1 cellular context compared by ENCODE assay signal in genomic region chr7:19108985-19109946, GRCh38.
TF ChIP-seq lines count a peak whose summit lies in the region.

No MANE protein-coding gene starts in this region.

TF ChIP-seq in SK-N-SH, 30 proteins besides CTCF, POLR2A, EP300 and RAD21 (continued from another document):
- TF ChIP-seq REST (IDR thresholded peaks at IDR 0.05; ENCODE audit: low read depth, low read length) (no peak), MXI1 (IDR thresholded peaks at IDR 0.05; ENCODE audit: low read depth, low read length) (no peak), ELF1 (IDR thresholded peaks at IDR 0.05) (no peak), JUND (IDR thresholded peaks at IDR 0.05) (no peak; the same call in 1 of the 2 replicates), SIN3A (IDR thresholded peaks at IDR 0.05; ENCODE audit: borderline replicate concordance, low read depth, low read length) (peak; percentile 14; the same call in 1 of the 2 replicates), SMC3 (IDR thresholded peaks at IDR 0.05; ENCODE audit: low read depth, low read length) (no peak), FOXM1 (IDR thresholded peaks at IDR 0.05; ENCODE audit: low read depth) (no peak), RFX5 (IDR thresholded peaks at IDR 0.05; ENCODE audit: low read length) (no peak), ZBTB33 (IDR thresholded peaks at IDR 0.05; ENCODE audit: borderline replicate concordance, low read depth) (no peak), MEF2A (IDR thresholded peaks at IDR 0.05; ENCODE audit: borderline replicate concordance, low read depth) (no peak), PBX3 (IDR thresholded peaks at IDR 0.05) (0 out of 2 replicates have a peak, but pooled peaks have one; percentile 16), GATA2 (CRISPR knock-in tag; IDR thresholded peaks at IDR 0.05) (no peak; the same call in 1 of the 2 replicates), EZH2phosphoT487 (IDR thresholded peaks at IDR 0.05; ENCODE audit: borderline replicate concordance, low read depth) (no peak), POLR2AphosphoS5 (IDR thresholded peaks at IDR 0.05; ENCODE audit: low read depth, low read length) (no peak; the same call in 1 of the 2 replicates), GABPA (IDR thresholded peaks at IDR 0.05; ENCODE audit: low read depth) (no peak), TAF1 (IDR thresholded peaks at IDR 0.05; ENCODE audit: borderline replicate concordance, low read depth, low read length) (no peak), NRF1 (IDR thresholded peaks at IDR 0.05; ENCODE audit: low read depth, low read length) (no peak), TCF12 (IDR thresholded peaks at IDR 0.05) (no peak), TEAD4 (IDR thresholded peaks at IDR 0.05; ENCODE audit: borderline replicate concordance, insufficient read depth) (no peak), YY1 (IDR thresholded peaks at IDR 0.05; ENCODE audit: low read depth) (peak; percentile 40; the same call in 1 of the 2 replicates), CHD2 (IDR thresholded peaks at IDR 0.05; ENCODE audit: low read length, partially characterized antibody) (no peak), USF2 (IDR thresholded peaks at IDR 0.05; ENCODE audit: borderline replicate concordance, low read depth, low read length) (no peak), RXRA (IDR thresholded peaks at IDR 0.05; ENCODE audit: borderline replicate concordance, low read depth) (no peak), RCOR1 (IDR thresholded peaks at IDR 0.05; ENCODE audit: low read length) (0 out of 2 replicates have a peak, but pooled peaks have one; percentile 27), FOXJ3 (CRISPR knock-in tag; IDR thresholded peaks at IDR 0.05) (no peak)
- TF ChIP-seq, protein P1, sequence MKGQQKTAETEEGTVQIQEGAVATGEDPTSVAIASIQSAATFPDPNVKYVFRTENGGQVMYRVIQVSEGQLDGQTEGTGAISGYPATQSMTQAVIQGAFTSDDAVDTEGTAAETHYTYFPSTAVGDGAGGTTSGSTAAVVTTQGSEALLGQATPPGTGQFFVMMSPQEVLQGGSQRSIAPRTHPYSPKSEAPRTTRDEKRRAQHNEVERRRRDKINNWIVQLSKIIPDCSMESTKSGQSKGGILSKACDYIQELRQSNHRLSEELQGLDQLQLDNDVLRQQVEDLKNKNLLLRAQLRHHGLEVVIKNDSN (IDR thresholded peaks at IDR 0.05; ENCODE audit: borderline replicate concordance, low read depth), result no peak
- TF ChIP-seq, protein P2, sequence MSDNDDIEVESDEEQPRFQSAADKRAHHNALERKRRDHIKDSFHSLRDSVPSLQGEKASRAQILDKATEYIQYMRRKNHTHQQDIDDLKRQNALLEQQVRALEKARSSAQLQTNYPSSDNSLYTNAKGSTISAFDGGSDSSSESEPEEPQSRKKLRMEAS (IDR thresholded peaks at IDR 0.05; ENCODE audit: low read depth), result no peak
- TF ChIP-seq, protein P3, sequence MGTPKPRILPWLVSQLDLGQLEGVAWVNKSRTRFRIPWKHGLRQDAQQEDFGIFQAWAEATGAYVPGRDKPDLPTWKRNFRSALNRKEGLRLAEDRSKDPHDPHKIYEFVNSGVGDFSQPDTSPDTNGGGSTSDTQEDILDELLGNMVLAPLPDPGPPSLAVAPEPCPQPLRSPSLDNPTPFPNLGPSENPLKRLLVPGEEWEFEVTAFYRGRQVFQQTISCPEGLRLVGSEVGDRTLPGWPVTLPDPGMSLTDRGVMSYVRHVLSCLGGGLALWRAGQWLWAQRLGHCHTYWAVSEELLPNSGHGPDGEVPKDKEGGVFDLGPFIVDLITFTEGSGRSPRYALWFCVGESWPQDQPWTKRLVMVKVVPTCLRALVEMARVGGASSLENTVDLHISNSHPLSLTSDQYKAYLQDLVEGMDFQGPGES (IDR thresholded peaks at IDR 0.05; ENCODE audit: low read depth, low read length), result no peak
